ENCODE assay signal across 16 cellular contexts in genomic region chr7:93862651-93863050, GRCh38. TPM values are rescaled to one million over a fixed set of nuclear protein-coding genes. Genes with fewer than 3 reads are reported as not detected.
A peak's percentile ranks its signal among the peaks of the same experiment; 100 is the strongest.
DNase-seq lines count a peak whose midpoint lies in the region; ATAC-seq and TF ChIP-seq lines count a peak whose summit lies in the region.
"Had no signal": no experiment of that assay in that cellular context is flagged by ENCODE, and none has a peak within 500 bp of the region (broad histone marks: within the 10 kb centered on the region; RNA-seq: fewer than 3 reads in every experiment).

No MANE protein-coding gene starts in this region.

- intact Hi-C loops in MCF 10A (cut with micrococcal nuclease) (no loop called here), breast epithelium (cut with DNase I; ENCODE audit: low total_unique reads) (no loop called here)

- H3K27me3 Mint-ChIP-seq in MCF 10A (ENCODE audit: insufficient read depth, unreplicated experiment) = no peaks in the 10 kb centered on the region
- H3K27me3 Mint-ChIP-seq: CD4-positive, alpha-beta memory T cell had no signal

- TF ChIP-seq CTCF in MCF 10A (IDR thresholded peaks at IDR 0.05; ENCODE audit: unreplicated experiment) = no peak
- no peak for TF ChIP-seq CTCF in breast epithelium (IDR thresholded peaks at IDR 0.05)
- TF ChIP-seq CTCF in RWPE2 (IDR thresholded peaks at IDR 0.05; ENCODE audit: poor library complexity, severe bottlenecking) = no peak
- no peak for TF ChIP-seq CTCF in epithelial cell of esophagus (IDR thresholded peaks at IDR 0.05; ENCODE audit: insufficient read depth, low read depth, low read length, missing control alignments)

- no peaks in the 10 kb centered on the region for H3K9me3 ChIP-seq in breast epithelium
- no peaks in the 10 kb centered on the region for H3K9me3 ChIP-seq in RWPE2 (ENCODE audit: severe bottlenecking)
- H3K9me3 ChIP-seq: BLaER1 had no signal

- H3K4me1 ChIP-seq in breast epithelium (no peaks in the 10 kb centered on the region), RWPE2 (ENCODE audit: insufficient read depth, poor library complexity, severe bottlenecking) (peaks cover 27% of the 10 kb centered on the region)
- H3K4me1 ChIP-seq: BLaER1 had no signal

- peak overlapping the region; percentile 42 for H3K4me3 Mint-ChIP-seq in MCF 10A (ENCODE audit: unreplicated experiment)
- H3K4me3 Mint-ChIP-seq: CD14-positive monocyte; CD4-positive, alpha-beta memory T cell; H9 had no signal

- no peak overlapping the region for H3K27ac Mint-ChIP-seq in MCF 10A (ENCODE audit: low read depth, unreplicated experiment)
- H3K27ac Mint-ChIP-seq: CD14-positive monocyte; CD4-positive, alpha-beta memory T cell; H9 had no signal

- no peaks in the 10 kb centered on the region for H3K9me3 Mint-ChIP-seq in MCF 10A (ENCODE audit: unreplicated experiment)
- H3K9me3 Mint-ChIP-seq: CD4-positive, alpha-beta memory T cell; H9 had no signal

- H3K27ac ChIP-seq in breast epithelium (no peak overlapping the region), RWPE2 (ENCODE audit: poor library complexity, severe bottlenecking) (peak overlapping the region; percentile 34)
- H3K27ac ChIP-seq: 22Rv1, BLaER1 had no signal

- H3K27me3 ChIP-seq in breast epithelium (no peaks in the 10 kb centered on the region), RWPE2 (ENCODE audit: insufficient read depth, poor library complexity, severe bottlenecking) (no peaks in the 10 kb centered on the region)
- H3K27me3 ChIP-seq: BLaER1 had no signal

- CTCF ChIA-PET in MCF 10A (lab: Yijun Ruan, JAX) = no interaction called here

- DNase-seq in MCF 10A (ENCODE audit: unreplicated experiment) (peak; percentile 55), breast epithelium (ENCODE audit: low spot score in 2 of 2) (no peak), RWPE2 (ENCODE audit: low spot score) (no peak), epithelial cell of esophagus (ENCODE audit: low read depth) (peak; percentile 92), D341Med (ENCODE audit: low spot score) (no peak), NCI-H1694 (lab: John Stamatoyannopoulos, UW) (no peak)
- no peak for DNase-seq in activated CD4-positive, CD25-positive, alpha-beta regulatory T cell treated with anti-CD3 and anti-CD28 coated beads, Interleukin-2, amount 50 U/mL, for 72 hours
- DNase-seq: CD4-positive, alpha-beta memory T cell; DMS79 treated with DMSO at 0.1 percent for 48 hours; GF-D8; GOT3; H9 had no signal

- H3K36me3 Mint-ChIP-seq in MCF 10A (ENCODE audit: insufficient read depth, unreplicated experiment) = peaks cover 8% of the 10 kb centered on the region
- H3K36me3 Mint-ChIP-seq: CD14-positive monocyte; CD4-positive, alpha-beta memory T cell had no signal

- no peak for TF ChIP-seq POLR2A in breast epithelium (IDR thresholded peaks at IDR 0.05)

- no peaks in the 10 kb centered on the region for H3K36me3 ChIP-seq in breast epithelium
- no peaks in the 10 kb centered on the region for H3K36me3 ChIP-seq in RWPE2 (ENCODE audit: low read depth)
- H3K36me3 ChIP-seq: BLaER1 had no signal

- no TSS peak for BruUV-seq in MCF 10A (replicated peaks; lab: Mats Ljungman, UMichigan)

- POLR2A ChIA-PET in MCF 10A (lab: Yijun Ruan, JAX) = interaction anchor here (1.0 kb wide), 1 partner anchor 17 kb away, joined by 6 read pairs; no protein-coding TSS in a partner anchor

- peak; percentile 73 for ATAC-seq in RWPE2 (ENCODE audit: low read depth)

- H3K4me1 Mint-ChIP-seq in MCF 10A (ENCODE audit: insufficient read depth, unreplicated experiment) = peaks cover 21% of the 10 kb centered on the region
- H3K4me1 Mint-ChIP-seq: CD14-positive monocyte; CD4-positive, alpha-beta memory T cell; H9 had no signal

- H3K4me3 ChIP-seq in breast epithelium = no peak overlapping the region
- H3K4me3 ChIP-seq in RWPE2 (ENCODE audit: severe bottlenecking) = no peak overlapping the region
- H3K4me3 ChIP-seq in epithelial cell of esophagus (ENCODE audit: low read length) = no peak overlapping the region
- H3K4me3 ChIP-seq: BLaER1 had no signal

RNA-seq across cellular contexts. Expression of gene TFPI2, which starts 27.9 kb away (rescaled TPM):
- not detected in 2 replicates for total RNA-seq in MCF 10A (2022)
- total RNA-seq in breast epithelium = 100 to 1,000 TPM in 1 of 3 donors, 10 to 100 TPM in 1, 1 to 10 TPM in 1; 1.8 to 223 (median 46.7) TPM
- total RNA-seq: CD4-positive, alpha-beta memory T cell had no signal

RNA-seq across cellular contexts. Expression of gene GNGT1, which starts 43.7 kb away (rescaled TPM):
- total RNA-seq in MCF 10A (2022) (not detected in 2 replicates), breast epithelium (not detected)
- total RNA-seq: A673; CD4-positive, alpha-beta memory T cell had no signal

RNA-seq across cellular contexts. Expression of gene GNG11, which starts 58.9 kb away (rescaled TPM):
- 3.9 and 4.6 TPM in 2 replicates for total RNA-seq in MCF 10A (2022)
- 10 to 100 TPM; 17.3 to 40.0 (median 25.4) TPM for total RNA-seq in breast epithelium
- total RNA-seq: CD4-positive, alpha-beta memory T cell had no signal

Comparison
In these comparisons a context has a peak if more than half of its experiments do, and no peak if none do; other contexts are left out.
1. DNase-seq: peak in MCF 10A (single experiment) and epithelial cell of esophagus (single experiment); none in breast epithelium (0 of 2), RWPE2 (single experiment), D341Med (single experiment), NCI-H1694 (single experiment) and activated CD4-positive, CD25-positive, alpha-beta regulatory T cell treated with anti-CD3 and anti-CD28 coated beads, Interleukin-2, amount 50 U/mL, for 72 hours (single experiment).